In genomic region chr3:159786489-159787181, GRCh38 we compare ENCODE assay signal across 1 cellular context.
TF ChIP-seq lines count a peak whose summit lies in the region.

No MANE protein-coding gene starts in this region.

TF ChIP-seq in HepG2, 621 proteins besides CTCF, POLR2A, EP300 and RAD21:
- TF ChIP-seq, protein P1, sequence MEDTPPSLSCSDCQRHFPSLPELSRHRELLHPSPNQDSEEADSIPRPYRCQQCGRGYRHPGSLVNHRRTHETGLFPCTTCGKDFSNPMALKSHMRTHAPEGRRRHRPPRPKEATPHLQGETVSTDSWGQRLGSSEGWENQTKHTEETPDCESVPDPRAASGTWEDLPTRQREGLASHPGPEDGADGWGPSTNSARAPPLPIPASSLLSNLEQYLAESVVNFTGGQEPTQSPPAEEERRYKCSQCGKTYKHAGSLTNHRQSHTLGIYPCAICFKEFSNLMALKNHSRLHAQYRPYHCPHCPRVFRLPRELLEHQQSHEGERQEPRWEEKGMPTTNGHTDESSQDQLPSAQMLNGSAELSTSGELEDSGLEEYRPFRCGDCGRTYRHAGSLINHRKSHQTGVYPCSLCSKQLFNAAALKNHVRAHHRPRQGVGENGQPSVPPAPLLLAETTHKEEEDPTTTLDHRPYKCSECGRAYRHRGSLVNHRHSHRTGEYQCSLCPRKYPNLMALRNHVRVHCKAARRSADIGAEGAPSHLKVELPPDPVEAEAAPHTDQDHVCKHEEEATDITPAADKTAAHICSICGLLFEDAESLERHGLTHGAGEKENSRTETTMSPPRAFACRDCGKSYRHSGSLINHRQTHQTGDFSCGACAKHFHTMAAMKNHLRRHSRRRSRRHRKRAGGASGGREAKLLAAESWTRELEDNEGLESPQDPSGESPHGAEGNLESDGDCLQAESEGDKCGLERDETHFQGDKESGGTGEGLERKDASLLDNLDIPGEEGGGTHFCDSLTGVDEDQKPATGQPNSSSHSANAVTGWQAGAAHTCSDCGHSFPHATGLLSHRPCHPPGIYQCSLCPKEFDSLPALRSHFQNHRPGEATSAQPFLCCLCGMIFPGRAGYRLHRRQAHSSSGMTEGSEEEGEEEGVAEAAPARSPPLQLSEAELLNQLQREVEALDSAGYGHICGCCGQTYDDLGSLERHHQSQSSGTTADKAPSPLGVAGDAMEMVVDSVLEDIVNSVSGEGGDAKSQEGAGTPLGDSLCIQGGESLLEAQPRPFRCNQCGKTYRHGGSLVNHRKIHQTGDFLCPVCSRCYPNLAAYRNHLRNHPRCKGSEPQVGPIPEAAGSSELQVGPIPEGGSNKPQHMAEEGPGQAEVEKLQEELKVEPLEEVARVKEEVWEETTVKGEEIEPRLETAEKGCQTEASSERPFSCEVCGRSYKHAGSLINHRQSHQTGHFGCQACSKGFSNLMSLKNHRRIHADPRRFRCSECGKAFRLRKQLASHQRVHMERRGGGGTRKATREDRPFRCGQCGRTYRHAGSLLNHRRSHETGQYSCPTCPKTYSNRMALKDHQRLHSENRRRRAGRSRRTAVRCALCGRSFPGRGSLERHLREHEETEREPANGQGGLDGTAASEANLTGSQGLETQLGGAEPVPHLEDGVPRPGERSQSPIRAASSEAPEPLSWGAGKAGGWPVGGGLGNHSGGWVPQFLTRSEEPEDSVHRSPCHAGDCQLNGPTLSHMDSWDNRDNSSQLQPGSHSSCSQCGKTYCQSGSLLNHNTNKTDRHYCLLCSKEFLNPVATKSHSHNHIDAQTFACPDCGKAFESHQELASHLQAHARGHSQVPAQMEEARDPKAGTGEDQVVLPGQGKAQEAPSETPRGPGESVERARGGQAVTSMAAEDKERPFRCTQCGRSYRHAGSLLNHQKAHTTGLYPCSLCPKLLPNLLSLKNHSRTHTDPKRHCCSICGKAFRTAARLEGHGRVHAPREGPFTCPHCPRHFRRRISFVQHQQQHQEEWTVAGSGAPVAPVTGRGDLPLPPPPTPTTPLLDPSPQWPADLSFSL (CRISPR knock-in tag; IDR thresholded peaks at IDR 0.05), result 0 out of 2 replicates have a peak, but pooled peaks have one; percentile 14
- TF ChIP-seq, protein P2, sequence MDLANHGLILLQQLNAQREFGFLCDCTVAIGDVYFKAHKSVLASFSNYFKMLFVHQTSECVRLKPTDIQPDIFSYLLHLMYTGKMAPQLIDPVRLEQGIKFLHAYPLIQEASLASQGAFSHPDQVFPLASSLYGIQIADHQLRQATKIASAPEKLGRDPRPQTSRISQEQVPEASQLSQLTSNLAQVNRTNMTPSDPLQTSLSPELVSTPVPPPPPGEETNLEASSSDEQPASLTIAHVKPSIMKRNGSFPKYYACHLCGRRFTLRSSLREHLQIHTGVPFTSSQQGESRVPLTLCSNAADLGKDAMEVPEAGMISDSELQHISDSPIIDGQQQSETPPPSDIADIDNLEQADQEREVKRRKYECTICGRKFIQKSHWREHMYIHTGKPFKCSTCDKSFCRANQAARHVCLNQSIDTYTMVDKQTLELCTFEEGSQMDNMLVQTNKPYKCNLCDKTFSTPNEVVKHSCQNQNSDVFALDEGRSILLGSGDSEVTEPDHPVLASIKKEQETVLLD (CRISPR knock-in tag; IDR thresholded peaks at IDR 0.05; ENCODE audit: low read depth), result no peak
